1 cellular context compared by ENCODE assay signal in genomic region chr2:144496067-144496466, GRCh38.
TF ChIP-seq lines count a peak whose summit lies in the region.

No MANE protein-coding gene starts in this region.

TF ChIP-seq in IMR-90, 13 proteins besides CTCF, POLR2A, EP300 and RAD21:
- TF ChIP-seq USF2 (IDR thresholded peaks at IDR 0.05; ENCODE audit: low read depth, low read length) (no peak), MXI1 (IDR thresholded peaks at IDR 0.05; ENCODE audit: borderline replicate concordance, low read depth, low read length) (no peak), BHLHE40 (IDR thresholded peaks at IDR 0.05; ENCODE audit: low read depth, low read length) (no peak), NFE2L2 (IDR thresholded peaks at IDR 0.05; ENCODE audit: low read depth, low read length) (no peak), RFX5 (IDR thresholded peaks at IDR 0.05; ENCODE audit: low read depth, low read length) (no peak), ELK1 (IDR thresholded peaks at IDR 0.05; ENCODE audit: borderline replicate concordance, low read depth, low read length) (no peak), FOS (IDR thresholded peaks at IDR 0.05; ENCODE audit: low read depth, low read length) (no peak), MAZ (IDR thresholded peaks at IDR 0.05; ENCODE audit: borderline replicate concordance, low read depth, low read length) (no peak), CEBPB (IDR thresholded peaks at IDR 0.05; ENCODE audit: low read depth, low read length) (no peak), CHD1 (IDR thresholded peaks at IDR 0.05; ENCODE audit: low read depth, low read length) (no peak), RCOR1 (IDR thresholded peaks at IDR 0.05; ENCODE audit: insufficient replicate concordance, low read length) (no peak), MAFK (IDR thresholded peaks at IDR 0.05; ENCODE audit: low read depth, low read length) (no peak), SMC3 (IDR thresholded peaks at IDR 0.05; ENCODE audit: low read depth, low read length) (no peak)
